In the genomic region with DNA sequence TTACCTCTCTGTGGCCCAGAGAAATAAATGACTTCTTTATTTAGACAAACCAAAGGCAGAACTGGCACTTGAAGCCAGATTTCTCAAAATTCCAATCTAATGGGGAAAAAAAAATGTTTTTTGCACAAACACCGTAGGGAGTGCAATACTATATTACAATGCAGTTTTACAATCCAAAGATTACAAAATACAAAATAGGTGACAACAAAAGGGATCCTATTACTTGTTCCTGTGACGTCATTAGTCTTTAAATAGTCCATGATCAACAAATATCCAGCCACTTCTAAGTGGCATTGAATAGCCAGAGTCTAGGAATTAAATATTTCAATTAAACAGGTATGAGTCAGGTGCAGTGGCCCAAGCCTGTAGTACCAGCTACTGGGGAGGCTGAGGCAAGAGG, we compare ENCODE assay signal across 14 cellular contexts. TPM values are rescaled to one million over a fixed set of nuclear protein-coding genes. Genes with fewer than 3 reads are reported as not detected.
DNase-seq lines count a peak whose midpoint lies in the region; ATAC-seq, FAIRE-seq and TF ChIP-seq lines count a peak whose summit lies in the region.
"Had no signal": no experiment of that assay in that cellular context is flagged by ENCODE, and none has a peak within 500 bp of the region (broad histone marks: within the 10 kb centered on the region; RNA-seq: fewer than 3 reads in every experiment).

No MANE protein-coding gene starts in this region.

- peak overlapping the region; percentile 100 for H2AFZ ChIP-seq in keratinocyte (ENCODE audit: control insufficient read depth, low read length)

- H3K36me3 Mint-ChIP-seq in activated T-cell treated with anti-CD3 and anti-CD28 coated beads, Interleukin-2, amount 50 U/mL, for 72 hours (ENCODE audit: insufficient read depth in 2 of 2), result peaks cover 2 to 3% of the 10 kb centered on the region in 2 donors
- no peaks in the 10 kb centered on the region for H3K36me3 Mint-ChIP-seq in activated T-helper 17 cell treated with anti-CD3 and anti-CD28 coated beads, Interleukin-2, amount 50 U/mL, for 72 hours (ENCODE audit: low read depth)

- H3K36me3 ChIP-seq in keratinocyte (ENCODE audit: control insufficient read depth in 2 of 2, extremely low read depth in 1 of 2, insufficient read depth in 2 of 2, low read length in 2 of 2) (no peaks in the 10 kb centered on the region), thyroid gland (no peaks in the 10 kb centered on the region), BE2C (no peaks in the 10 kb centered on the region)
- H3K36me3 ChIP-seq: vagina had no signal

- H3K9me3 Mint-ChIP-seq in activated T-cell treated with anti-CD3 and anti-CD28 coated beads, Interleukin-2, amount 50 U/mL, for 72 hours, result no peaks in the 10 kb centered on the region
- H3K9me3 Mint-ChIP-seq in activated T-helper 17 cell treated with anti-CD3 and anti-CD28 coated beads, Interleukin-2, amount 50 U/mL, for 72 hours, result no peaks in the 10 kb centered on the region

- H3K9me1 ChIP-seq in keratinocyte (ENCODE audit: control insufficient read depth, extremely low read depth, insufficient read depth, low read length), result no peaks in the 10 kb centered on the region

- WGBS in thyroid gland, 2 donors, result 81 to 88% methylated on average over 2 of the region's 2 CpGs

- no peak for TF ChIP-seq CTCF in keratinocyte (optimal IDR thresholded peaks at IDR 0.05 in 1 of 3, IDR thresholded peaks at IDR 0.05 in 1 of 3, conservative IDR thresholded peaks at IDR 0.05 in 1 of 3; ENCODE audit: extremely low read depth in 1 of 3, insufficient read depth in 2 of 3, low read length in 3 of 3)
- no peak for TF ChIP-seq CTCF in thyroid gland (IDR thresholded peaks at IDR 0.05)
- no peak for TF ChIP-seq CTCF in BE2C (IDR thresholded peaks at IDR 0.05; ENCODE audit: low read depth, low read length)

- TF ChIP-seq POLR2A in thyroid gland (IDR thresholded peaks at IDR 0.05), result no peak

- no peaks in the 10 kb centered on the region for H4K20me1 ChIP-seq in keratinocyte (ENCODE audit: control insufficient read depth, extremely low read depth, insufficient read depth, low read length)

- intact Hi-C loops in thyroid gland (cut with DNase I), result no loop called here

- peak overlapping the region; percentile 99 for H3K4me2 ChIP-seq in keratinocyte (ENCODE audit: control insufficient read depth, extremely low read depth, insufficient read depth, low read depth, low read length)

- dilution Hi-C loops in keratinocyte (cut with MboI; ENCODE audit: extremely low pct_ligation_motif_present, low sequenced_read_pairs), result no loop called here

- no peak for DNase-seq in activated T-cell treated with anti-CD3 and anti-CD28 coated beads, Interleukin-2, amount 50 U/mL, for 72 hours
- no peak for DNase-seq in activated T-cell treated with anti-CD3 and anti-CD28 coated beads, Interleukin-2, amount 50 U/mL, for 1 hour
- DNase-seq in keratinocyte (ENCODE audit: low read depth, low spot score) (no peak), thyroid gland (no peak), BE2C (no peak), RPMI8226 (no peak), DMS114 treated with DMSO at 0.1 percent for 48 hours (lab: John Stamatoyannopoulos, UW; ENCODE audit: unreplicated experiment) (no peak)
- DNase-seq: KBM-7, NCI-H187 treated with DMSO at 0.1 percent for 48 hours, OCI-M1 had no signal

- H3K4me1 ChIP-seq in keratinocyte (ENCODE audit: control insufficient read depth, extremely low read depth, insufficient read depth, low read length), result peaks cover 26% of the 10 kb centered on the region
- H3K4me1 ChIP-seq in thyroid gland, result peaks cover 10 to 19% of the 10 kb centered on the region in 2 donors
- H3K4me1 ChIP-seq in BE2C, result peaks cover 11% of the 10 kb centered on the region

- no peak overlapping the region for H3K4me3 ChIP-seq in keratinocyte (ENCODE audit: control insufficient read depth in 2 of 3, extremely low read depth in 1 of 3, insufficient read depth in 2 of 3, low read depth in 1 of 3, low read length in 3 of 3)
- no peak overlapping the region for H3K4me3 ChIP-seq in thyroid gland (replicated peaks in 1 of 3)
- no peak overlapping the region for H3K4me3 ChIP-seq in BE2C (ENCODE audit: low read depth, low read length)

- no peaks in the 10 kb centered on the region for H3K27me3 ChIP-seq in keratinocyte (ENCODE audit: control insufficient read depth, extremely low read depth, insufficient read depth, low read length)
- no peaks in the 10 kb centered on the region for H3K27me3 ChIP-seq in thyroid gland
- no peaks in the 10 kb centered on the region for H3K27me3 ChIP-seq in BE2C
- H3K27me3 ChIP-seq: vagina had no signal

- H3K9me3 ChIP-seq in keratinocyte (ENCODE audit: control insufficient read depth, low read depth, low read length) (no peaks in the 10 kb centered on the region), thyroid gland (no peaks in the 10 kb centered on the region), BE2C (no peaks in the 10 kb centered on the region)
- H3K9me3 ChIP-seq: vagina had no signal

- ATAC-seq in activated T-cell treated with anti-CD3 and anti-CD28 coated beads, Interleukin-2, amount 50 U/mL, for 72 hours (replicated peaks in 1 of 2), result no peak
- ATAC-seq in activated T-helper 17 cell treated with anti-CD3 and anti-CD28 coated beads, Interleukin-2, amount 50 U/mL, for 72 hours (replicated peaks), result no peak

- H3K9ac ChIP-seq in keratinocyte (ENCODE audit: control insufficient read depth, extremely low read depth, insufficient read depth, low read length), result no peak overlapping the region

- FAIRE-seq in keratinocyte (lab: Jason Lieb, UNC), result no peak
- FAIRE-seq: GM12892, small intestine had no signal

- H3K27ac Mint-ChIP-seq in activated T-cell treated with anti-CD3 and anti-CD28 coated beads, Interleukin-2, amount 50 U/mL, for 72 hours, result peak overlapping the region; percentile 18
- no peak overlapping the region for H3K27ac Mint-ChIP-seq in activated T-helper 17 cell treated with anti-CD3 and anti-CD28 coated beads, Interleukin-2, amount 50 U/mL, for 72 hours

- H3K79me2 ChIP-seq in keratinocyte (ENCODE audit: control insufficient read depth, insufficient read depth, low read length), result peaks cover 19% of the 10 kb centered on the region

- H3K27me3 Mint-ChIP-seq in activated T-cell treated with anti-CD3 and anti-CD28 coated beads, Interleukin-2, amount 50 U/mL, for 72 hours (ENCODE audit: low read depth), result peaks cover 69% of the 10 kb centered on the region
- H3K27me3 Mint-ChIP-seq in activated T-helper 17 cell treated with anti-CD3 and anti-CD28 coated beads, Interleukin-2, amount 50 U/mL, for 72 hours, result peaks cover 53% of the 10 kb centered on the region

- peak overlapping the region in 1 of 2 donors; percentile 97 for H3K4me3 Mint-ChIP-seq in activated T-cell treated with anti-CD3 and anti-CD28 coated beads, Interleukin-2, amount 50 U/mL, for 72 hours
- H3K4me3 Mint-ChIP-seq in activated T-helper 17 cell treated with anti-CD3 and anti-CD28 coated beads, Interleukin-2, amount 50 U/mL, for 72 hours, result peak overlapping the region; percentile 82

- H3K27ac ChIP-seq in keratinocyte (ENCODE audit: control insufficient read depth, insufficient read depth, low read length) (no peak overlapping the region), thyroid gland (peak overlapping the region in 2 of 3 donors; percentile 87 to 90)

- peaks cover 26% of the 10 kb centered on the region for H3K4me1 Mint-ChIP-seq in activated T-cell treated with anti-CD3 and anti-CD28 coated beads, Interleukin-2, amount 50 U/mL, for 72 hours (ENCODE audit: low read depth)
- H3K4me1 Mint-ChIP-seq in activated T-helper 17 cell treated with anti-CD3 and anti-CD28 coated beads, Interleukin-2, amount 50 U/mL, for 72 hours, result no peaks in the 10 kb centered on the region

RNA-seq across cellular contexts. Expression of a gene that starts 3.0 kb away (rescaled TPM):
- total RNA-seq in activated T-cell treated with anti-CD3 and anti-CD28 coated beads, Interleukin-2, amount 50 U/mL, for 72 hours, result 1 to 10 TPM; 6.8 to 8.6 TPM
- 1 to 10 TPM; 1.6 to 3.0 TPM for total RNA-seq in activated T-helper 17 cell treated with anti-CD3 and anti-CD28 coated beads, Interleukin-2, amount 50 U/mL, for 72 hours
- polyA plus RNA-seq in keratinocyte, result 47.0 to 68.3 TPM (median 57.3 TPM) in 3 replicates
- 23.0 TPM for polyA plus RNA-seq in keratinocyte (2011; ENCODE audit: low read depth)
- 50.7 and 53.2 TPM in 2 replicates for polyA plus RNA-seq in keratinocyte (2011; cell fraction: cytosol; rRNA removed)
- 104 and 115 TPM in 2 replicates for polyA plus RNA-seq in keratinocyte (2011; cell fraction: nucleus; rRNA removed)
- polyA plus RNA-seq in keratinocyte (2012; ENCODE audit: low replicate concordance), result 13.7 and 37.4 TPM in 2 replicates
- 88.0 to 138 TPM (median 97.6 TPM) in 3 replicates for polyA minus RNA-seq in keratinocyte
- polyA minus RNA-seq in keratinocyte (2011; cell fraction: cytosol; rRNA and poly(A)+ RNA removed), result 40.5 TPM
- polyA minus RNA-seq in keratinocyte (2011; cell fraction: nucleus; rRNA and poly(A)+ RNA removed), result 67.3 and 155 TPM in 2 replicates
- 100 to 1,000 TPM; 174 to 253 (median 199) TPM for total RNA-seq in thyroid gland
- 12.2 TPM for polyA plus RNA-seq in BE2C (2012; ENCODE audit: insufficient read depth, insufficient read length, low read depth)

RNA-seq across cellular contexts. Expression of a gene that starts 39.4 kb away (rescaled TPM):
- total RNA-seq in activated T-cell treated with anti-CD3 and anti-CD28 coated beads, Interleukin-2, amount 50 U/mL, for 72 hours, result 1 to 10 TPM; 2.5 to 2.8 TPM
- total RNA-seq in activated T-helper 17 cell treated with anti-CD3 and anti-CD28 coated beads, Interleukin-2, amount 50 U/mL, for 72 hours, result 1 to 10 TPM; 1.0 to 4.9 TPM
- polyA plus RNA-seq in keratinocyte, result 2.8 to 3.9 TPM (median 3.0 TPM) in 3 replicates
- 0.85 TPM for polyA plus RNA-seq in keratinocyte (2011; ENCODE audit: low read depth)
- polyA plus RNA-seq in keratinocyte (2011; cell fraction: cytosol; rRNA removed), result 4.8 and 7.8 TPM in 2 replicates
- polyA plus RNA-seq in keratinocyte (2011; cell fraction: nucleus; rRNA removed), result 10.3 and 11.6 TPM in 2 replicates
- 0.61 and 1.8 TPM in 2 replicates for polyA plus RNA-seq in keratinocyte (2012; ENCODE audit: low replicate concordance)
- 0.42 to 1.3 TPM (median 0.52 TPM) in 3 replicates for polyA minus RNA-seq in keratinocyte
- polyA minus RNA-seq in keratinocyte (2011; cell fraction: cytosol; rRNA and poly(A)+ RNA removed), result 2.1 TPM
- 1.4 and 1.9 TPM in 2 replicates for polyA minus RNA-seq in keratinocyte (2011; cell fraction: nucleus; rRNA and poly(A)+ RNA removed)
- total RNA-seq in thyroid gland, result 100 to 1,000 TPM in 2 of 4 donors, 10 to 100 TPM in 2; 28.2 to 245 (median 116) TPM
- 904 TPM for polyA plus RNA-seq in BE2C (2012; ENCODE audit: insufficient read depth, insufficient read length, low read depth)

Comparison
In these comparisons a context has a peak if more than half of its experiments do, and no peak if none do; other contexts are left out.
1. RNA of a gene that starts 3.0 kb away (total RNA-seq): 174 to 253 TPM in thyroid gland; 6.8 to 8.6 TPM in activated T-cell treated with anti-CD3 and anti-CD28 coated beads, Interleukin-2, amount 50 U/mL, for 72 hours and 1.6 to 3.0 TPM in activated T-helper 17 cell treated with anti-CD3 and anti-CD28 coated beads, Interleukin-2, amount 50 U/mL, for 72 hours; every median in the first group is over 10 times any median in the second.
2. RNA of a gene that starts 39.4 kb away (total RNA-seq): 28.2 to 245 TPM in thyroid gland; 1.0 to 4.9 TPM in activated T-helper 17 cell treated with anti-CD3 and anti-CD28 coated beads, Interleukin-2, amount 50 U/mL, for 72 hours and 2.5 to 2.8 TPM in activated T-cell treated with anti-CD3 and anti-CD28 coated beads, Interleukin-2, amount 50 U/mL, for 72 hours; every median in the first group is over 4 times any median in the second.